Comparison of ENCODE assay signal across 22 cellular contexts in genomic region chr3:143066033-143066432, GRCh38.
"Had no signal": no experiment of that assay in that cellular context is flagged by ENCODE, and none has a peak within 500 bp of the region (broad histone marks: within the 10 kb centered on the region; RNA-seq: fewer than 3 reads in every experiment).

No MANE protein-coding gene starts in this region.

- DNase-seq: activated CD4-positive, alpha-beta T cell treated with anti-CD3 and anti-CD28 coated beads for 48 hours; activated CD8-positive, alpha-beta T cell treated with anti-CD3 and anti-CD28 coated beads for 36 hours; activated gamma-delta T cell treated with Interleukin-2 at 50 U/mL for 16 hours; adrenal gland; cerebellar nuclear complex; cortex of kidney; heart right ventricle; left lung; midbrain; occipital lobe; retina; stimulated activated CD4-positive, alpha-beta T cell treated with anti-CD3 and anti-CD28 coated beads, Interleukin-12 subunit alpha, Interleukin-12 subunit beta, amount 100 ng/mL, for 4 hours; stimulated activated CD4-positive, alpha-beta T cell treated with anti-CD3 and anti-CD28 coated beads, Interleukin-1b, Interleukin-23, amount 100 ng/mL, for 48 hours; stimulated activated CD8-positive, alpha-beta memory T cell treated with anti-CD3 and anti-CD28 coated beads, Interleukin-4, amount 100 ng/mL, for 48 hours; stimulated activated naive CD8-positive, alpha-beta T cell treated with anti-CD3 and anti-CD28 coated beads, Interleukin-15, Interleukin-2, amounts not matched to agents 100 U/mL and 50 U/mL, for 24 hours; substantia nigra; tibial artery; uterus had no signal

- H3K36me3 ChIP-seq: adrenal gland, gastroesophageal sphincter, uterus had no signal

- H3K27ac ChIP-seq: adrenal gland, gastroesophageal sphincter, heart right ventricle, left lung, tibial artery, uterus had no signal

- H3K4me1 ChIP-seq: adrenal gland had no signal

- ATAC-seq: activated CD8-positive, alpha-beta T cell treated with anti-CD3 and anti-CD28 coated beads for 36 hours; activated naive CD4-positive, alpha-beta T cell treated with anti-CD3 and anti-CD28 coated beads, Interleukin-2, amount 50 U/mL, for 72 hours; gastroesophageal sphincter; heart right ventricle; left lung had no signal

- H3K9me3 ChIP-seq: adrenal gland, gastroesophageal sphincter, heart right ventricle, left lung, tibial artery, uterus had no signal

- H3K27me3 ChIP-seq: adrenal gland, gastroesophageal sphincter, heart right ventricle, left lung, tibial artery, uterus had no signal

- FAIRE-seq: bronchial epithelial cell, TTC549 had no signal

- H3K4me3 ChIP-seq: adrenal gland, gastroesophageal sphincter, heart right ventricle, left lung, tibial artery, uterus had no signal
